In the genomic region with DNA sequence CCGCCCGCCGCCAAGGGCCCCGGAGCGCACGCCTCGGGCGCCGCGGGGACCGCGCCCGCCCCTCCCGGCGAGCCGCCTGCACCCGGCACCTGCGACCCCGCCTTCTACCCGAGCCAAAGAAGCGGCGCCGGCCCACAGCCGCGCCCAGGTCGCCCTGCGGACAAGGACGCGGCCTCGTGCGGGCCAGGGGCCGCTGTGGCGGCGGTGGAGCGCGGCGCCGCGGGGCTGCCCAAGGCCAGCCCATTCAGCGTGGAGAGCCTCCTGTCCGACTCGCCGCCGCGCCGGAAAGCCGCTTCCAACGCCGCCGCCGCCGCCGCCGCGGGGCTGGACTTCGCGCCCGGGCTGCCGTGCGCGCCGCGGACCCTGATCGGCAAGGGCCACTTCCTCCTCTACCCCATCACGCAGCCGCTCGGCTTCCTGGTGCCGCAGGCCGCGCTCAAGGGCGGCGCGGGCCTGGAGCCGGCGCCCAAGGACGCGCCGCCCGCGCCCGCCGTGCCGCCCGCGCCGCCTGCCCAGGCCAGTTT, we compare ENCODE assay signal across 1 cellular context.
TF ChIP-seq lines count a peak whose summit lies in the region.

No MANE protein-coding gene starts in this region.

TF ChIP-seq in HepG2, 621 proteins besides CTCF, POLR2A, EP300 and RAD21 (continued from another document):
- TF ChIP-seq, protein P1, sequence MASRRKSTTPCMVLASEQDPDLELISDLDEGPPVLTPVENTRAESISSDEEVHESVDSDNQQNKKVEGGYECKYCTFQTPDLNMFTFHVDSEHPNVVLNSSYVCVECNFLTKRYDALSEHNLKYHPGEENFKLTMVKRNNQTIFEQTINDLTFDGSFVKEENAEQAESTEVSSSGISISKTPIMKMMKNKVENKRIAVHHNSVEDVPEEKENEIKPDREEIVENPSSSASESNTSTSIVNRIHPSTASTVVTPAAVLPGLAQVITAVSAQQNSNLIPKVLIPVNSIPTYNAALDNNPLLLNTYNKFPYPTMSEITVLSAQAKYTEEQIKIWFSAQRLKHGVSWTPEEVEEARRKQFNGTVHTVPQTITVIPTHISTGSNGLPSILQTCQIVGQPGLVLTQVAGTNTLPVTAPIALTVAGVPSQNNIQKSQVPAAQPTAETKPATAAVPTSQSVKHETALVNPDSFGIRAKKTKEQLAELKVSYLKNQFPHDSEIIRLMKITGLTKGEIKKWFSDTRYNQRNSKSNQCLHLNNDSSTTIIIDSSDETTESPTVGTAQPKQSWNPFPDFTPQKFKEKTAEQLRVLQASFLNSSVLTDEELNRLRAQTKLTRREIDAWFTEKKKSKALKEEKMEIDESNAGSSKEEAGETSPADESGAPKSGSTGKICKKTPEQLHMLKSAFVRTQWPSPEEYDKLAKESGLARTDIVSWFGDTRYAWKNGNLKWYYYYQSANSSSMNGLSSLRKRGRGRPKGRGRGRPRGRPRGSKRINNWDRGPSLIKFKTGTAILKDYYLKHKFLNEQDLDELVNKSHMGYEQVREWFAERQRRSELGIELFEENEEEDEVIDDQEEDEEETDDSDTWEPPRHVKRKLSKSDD (CRISPR knock-in tag; IDR thresholded peaks at IDR 0.05; ENCODE audit: low read depth) = no peak
- TF ChIP-seq, protein P2, sequence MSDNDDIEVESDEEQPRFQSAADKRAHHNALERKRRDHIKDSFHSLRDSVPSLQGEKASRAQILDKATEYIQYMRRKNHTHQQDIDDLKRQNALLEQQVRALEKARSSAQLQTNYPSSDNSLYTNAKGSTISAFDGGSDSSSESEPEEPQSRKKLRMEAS (IDR thresholded peaks at IDR 0.05) = peak; percentile 70
- TF ChIP-seq ZNF670 (CRISPR knock-in tag; IDR thresholded peaks at IDR 0.05; ENCODE audit: borderline replicate concordance) = no peak
- TF ChIP-seq SRY (CRISPR knock-in tag; IDR thresholded peaks at IDR 0.05) = no peak
- TF ChIP-seq SP140L (CRISPR knock-in tag; IDR thresholded peaks at IDR 0.05; ENCODE audit: borderline replicate concordance) = no peak
- TF ChIP-seq, protein P3, sequence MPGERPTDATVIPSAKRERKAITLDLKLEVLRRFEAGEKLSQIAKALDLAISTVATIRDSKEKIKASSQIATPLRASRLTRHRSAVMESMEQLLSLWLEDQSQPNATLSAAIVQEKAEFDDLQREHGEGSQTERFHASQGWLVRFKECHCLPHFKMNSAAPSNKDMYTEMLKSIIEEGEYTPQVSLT (CRISPR knock-in tag; IDR thresholded peaks at IDR 0.05; ENCODE audit: borderline replicate concordance, low read depth) = no peak
- no peak for TF ChIP-seq ZNF577 (CRISPR knock-in tag; IDR thresholded peaks at IDR 0.05; ENCODE audit: borderline replicate concordance, low read depth)
- TF ChIP-seq, protein P4, sequence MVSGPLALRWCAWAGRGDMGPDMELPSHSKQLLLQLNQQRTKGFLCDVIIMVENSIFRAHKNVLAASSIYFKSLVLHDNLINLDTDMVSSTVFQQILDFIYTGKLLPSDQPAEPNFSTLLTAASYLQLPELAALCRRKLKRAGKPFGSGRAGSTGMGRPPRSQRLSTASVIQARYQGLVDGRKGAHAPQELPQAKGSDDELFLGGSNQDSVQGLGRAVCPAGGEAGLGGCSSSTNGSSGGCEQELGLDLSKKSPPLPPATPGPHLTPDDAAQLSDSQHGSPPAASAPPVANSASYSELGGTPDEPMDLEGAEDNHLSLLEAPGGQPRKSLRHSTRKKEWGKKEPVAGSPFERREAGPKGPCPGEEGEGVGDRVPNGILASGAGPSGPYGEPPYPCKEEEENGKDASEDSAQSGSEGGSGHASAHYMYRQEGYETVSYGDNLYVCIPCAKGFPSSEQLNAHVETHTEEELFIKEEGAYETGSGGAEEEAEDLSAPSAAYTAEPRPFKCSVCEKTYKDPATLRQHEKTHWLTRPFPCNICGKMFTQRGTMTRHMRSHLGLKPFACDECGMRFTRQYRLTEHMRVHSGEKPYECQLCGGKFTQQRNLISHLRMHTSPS (CRISPR knock-in tag; IDR thresholded peaks at IDR 0.05; ENCODE audit: low read depth) = no peak
- 0 out of 2 replicates have a peak, but pooled peaks have one; percentile 22 for TF ChIP-seq ZNF777 (CRISPR knock-in tag; IDR thresholded peaks at IDR 0.05)
- TF ChIP-seq BHLHE40 (IDR thresholded peaks at IDR 0.05; ENCODE audit: low read length) = no peak
- TF ChIP-seq, protein P5, sequence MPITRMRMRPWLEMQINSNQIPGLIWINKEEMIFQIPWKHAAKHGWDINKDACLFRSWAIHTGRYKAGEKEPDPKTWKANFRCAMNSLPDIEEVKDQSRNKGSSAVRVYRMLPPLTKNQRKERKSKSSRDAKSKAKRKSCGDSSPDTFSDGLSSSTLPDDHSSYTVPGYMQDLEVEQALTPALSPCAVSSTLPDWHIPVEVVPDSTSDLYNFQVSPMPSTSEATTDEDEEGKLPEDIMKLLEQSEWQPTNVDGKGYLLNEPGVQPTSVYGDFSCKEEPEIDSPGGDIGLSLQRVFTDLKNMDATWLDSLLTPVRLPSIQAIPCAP (CRISPR knock-in tag; IDR thresholded peaks at IDR 0.05; ENCODE audit: low read depth) = no peak
- TF ChIP-seq ZNF101 (CRISPR knock-in tag; IDR thresholded peaks at IDR 0.05; ENCODE audit: borderline replicate concordance, low read depth) = no peak
- TF ChIP-seq, protein P6, sequence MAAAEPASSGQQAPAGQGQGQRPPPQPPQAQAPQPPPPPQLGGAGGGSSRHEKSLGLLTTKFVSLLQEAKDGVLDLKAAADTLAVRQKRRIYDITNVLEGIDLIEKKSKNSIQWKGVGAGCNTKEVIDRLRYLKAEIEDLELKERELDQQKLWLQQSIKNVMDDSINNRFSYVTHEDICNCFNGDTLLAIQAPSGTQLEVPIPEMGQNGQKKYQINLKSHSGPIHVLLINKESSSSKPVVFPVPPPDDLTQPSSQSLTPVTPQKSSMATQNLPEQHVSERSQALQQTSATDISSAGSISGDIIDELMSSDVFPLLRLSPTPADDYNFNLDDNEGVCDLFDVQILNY (CRISPR knock-in tag; conservative IDR thresholded peaks at IDR 0.05) = no peak
- TF ChIP-seq GLI4 (CRISPR knock-in tag; IDR thresholded peaks at IDR 0.05; ENCODE audit: borderline replicate concordance) = no peak
- TF ChIP-seq SIN3B (IDR thresholded peaks at IDR 0.05; ENCODE audit: low read length) = no peak
- peak; percentile 55 for TF ChIP-seq GABPA (IDR thresholded peaks at IDR 0.05; ENCODE audit: low read depth, low read length)
- TF ChIP-seq GABPA (CRISPR knock-in tag; IDR thresholded peaks at IDR 0.05; ENCODE audit: low read depth) = no peak
- no peak for TF ChIP-seq IKZF1 (IDR thresholded peaks at IDR 0.05)
- TF ChIP-seq, protein P7, sequence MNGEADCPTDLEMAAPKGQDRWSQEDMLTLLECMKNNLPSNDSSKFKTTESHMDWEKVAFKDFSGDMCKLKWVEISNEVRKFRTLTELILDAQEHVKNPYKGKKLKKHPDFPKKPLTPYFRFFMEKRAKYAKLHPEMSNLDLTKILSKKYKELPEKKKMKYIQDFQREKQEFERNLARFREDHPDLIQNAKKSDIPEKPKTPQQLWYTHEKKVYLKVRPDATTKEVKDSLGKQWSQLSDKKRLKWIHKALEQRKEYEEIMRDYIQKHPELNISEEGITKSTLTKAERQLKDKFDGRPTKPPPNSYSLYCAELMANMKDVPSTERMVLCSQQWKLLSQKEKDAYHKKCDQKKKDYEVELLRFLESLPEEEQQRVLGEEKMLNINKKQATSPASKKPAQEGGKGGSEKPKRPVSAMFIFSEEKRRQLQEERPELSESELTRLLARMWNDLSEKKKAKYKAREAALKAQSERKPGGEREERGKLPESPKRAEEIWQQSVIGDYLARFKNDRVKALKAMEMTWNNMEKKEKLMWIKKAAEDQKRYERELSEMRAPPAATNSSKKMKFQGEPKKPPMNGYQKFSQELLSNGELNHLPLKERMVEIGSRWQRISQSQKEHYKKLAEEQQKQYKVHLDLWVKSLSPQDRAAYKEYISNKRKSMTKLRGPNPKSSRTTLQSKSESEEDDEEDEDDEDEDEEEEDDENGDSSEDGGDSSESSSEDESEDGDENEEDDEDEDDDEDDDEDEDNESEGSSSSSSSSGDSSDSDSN (CRISPR knock-in tag; IDR thresholded peaks at IDR 0.05) = peak; percentile 57; the same call in 1 of the 2 replicates
- TF ChIP-seq KDM4B (CRISPR knock-in tag; IDR thresholded peaks at IDR 0.05) = no peak
- no peak for TF ChIP-seq HMGA1 (CRISPR knock-in tag; conservative IDR thresholded peaks at IDR 0.05)
- TF ChIP-seq, protein P8, sequence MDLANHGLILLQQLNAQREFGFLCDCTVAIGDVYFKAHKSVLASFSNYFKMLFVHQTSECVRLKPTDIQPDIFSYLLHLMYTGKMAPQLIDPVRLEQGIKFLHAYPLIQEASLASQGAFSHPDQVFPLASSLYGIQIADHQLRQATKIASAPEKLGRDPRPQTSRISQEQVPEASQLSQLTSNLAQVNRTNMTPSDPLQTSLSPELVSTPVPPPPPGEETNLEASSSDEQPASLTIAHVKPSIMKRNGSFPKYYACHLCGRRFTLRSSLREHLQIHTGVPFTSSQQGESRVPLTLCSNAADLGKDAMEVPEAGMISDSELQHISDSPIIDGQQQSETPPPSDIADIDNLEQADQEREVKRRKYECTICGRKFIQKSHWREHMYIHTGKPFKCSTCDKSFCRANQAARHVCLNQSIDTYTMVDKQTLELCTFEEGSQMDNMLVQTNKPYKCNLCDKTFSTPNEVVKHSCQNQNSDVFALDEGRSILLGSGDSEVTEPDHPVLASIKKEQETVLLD (CRISPR knock-in tag; IDR thresholded peaks at IDR 0.05; ENCODE audit: low read depth) = peak; percentile 54; the same call in 1 of the 2 replicates
- TF ChIP-seq CC2D1A (CRISPR knock-in tag; IDR thresholded peaks at IDR 0.05) = no peak
- TF ChIP-seq SAP130 (CRISPR knock-in tag; IDR thresholded peaks at IDR 0.05; ENCODE audit: low read depth) = no peak
- peak; percentile 56; the same call in 1 of the 2 replicates for TF ChIP-seq ZNF441 (CRISPR knock-in tag; IDR thresholded peaks at IDR 0.05; ENCODE audit: borderline replicate concordance)
- TF ChIP-seq MTA3 (CRISPR knock-in tag; IDR thresholded peaks at IDR 0.05) = no peak
- TF ChIP-seq SKI (IDR thresholded peaks at IDR 0.05; ENCODE audit: partially characterized antibody) = peak; percentile 55
- no peak for TF ChIP-seq NR3C1 (CRISPR knock-in tag; IDR thresholded peaks at IDR 0.05)
- no peak for TF ChIP-seq TAF1 (CRISPR knock-in tag; IDR thresholded peaks at IDR 0.05)
- TF ChIP-seq YY1 (IDR thresholded peaks at IDR 0.05; ENCODE audit: insufficient read depth, insufficient replicate concordance, low read depth, low read length) = no peak
- no peak for TF ChIP-seq SNRNP70 (IDR thresholded peaks at IDR 0.05; ENCODE audit: low read depth, low read length)
- TF ChIP-seq, protein P9, sequence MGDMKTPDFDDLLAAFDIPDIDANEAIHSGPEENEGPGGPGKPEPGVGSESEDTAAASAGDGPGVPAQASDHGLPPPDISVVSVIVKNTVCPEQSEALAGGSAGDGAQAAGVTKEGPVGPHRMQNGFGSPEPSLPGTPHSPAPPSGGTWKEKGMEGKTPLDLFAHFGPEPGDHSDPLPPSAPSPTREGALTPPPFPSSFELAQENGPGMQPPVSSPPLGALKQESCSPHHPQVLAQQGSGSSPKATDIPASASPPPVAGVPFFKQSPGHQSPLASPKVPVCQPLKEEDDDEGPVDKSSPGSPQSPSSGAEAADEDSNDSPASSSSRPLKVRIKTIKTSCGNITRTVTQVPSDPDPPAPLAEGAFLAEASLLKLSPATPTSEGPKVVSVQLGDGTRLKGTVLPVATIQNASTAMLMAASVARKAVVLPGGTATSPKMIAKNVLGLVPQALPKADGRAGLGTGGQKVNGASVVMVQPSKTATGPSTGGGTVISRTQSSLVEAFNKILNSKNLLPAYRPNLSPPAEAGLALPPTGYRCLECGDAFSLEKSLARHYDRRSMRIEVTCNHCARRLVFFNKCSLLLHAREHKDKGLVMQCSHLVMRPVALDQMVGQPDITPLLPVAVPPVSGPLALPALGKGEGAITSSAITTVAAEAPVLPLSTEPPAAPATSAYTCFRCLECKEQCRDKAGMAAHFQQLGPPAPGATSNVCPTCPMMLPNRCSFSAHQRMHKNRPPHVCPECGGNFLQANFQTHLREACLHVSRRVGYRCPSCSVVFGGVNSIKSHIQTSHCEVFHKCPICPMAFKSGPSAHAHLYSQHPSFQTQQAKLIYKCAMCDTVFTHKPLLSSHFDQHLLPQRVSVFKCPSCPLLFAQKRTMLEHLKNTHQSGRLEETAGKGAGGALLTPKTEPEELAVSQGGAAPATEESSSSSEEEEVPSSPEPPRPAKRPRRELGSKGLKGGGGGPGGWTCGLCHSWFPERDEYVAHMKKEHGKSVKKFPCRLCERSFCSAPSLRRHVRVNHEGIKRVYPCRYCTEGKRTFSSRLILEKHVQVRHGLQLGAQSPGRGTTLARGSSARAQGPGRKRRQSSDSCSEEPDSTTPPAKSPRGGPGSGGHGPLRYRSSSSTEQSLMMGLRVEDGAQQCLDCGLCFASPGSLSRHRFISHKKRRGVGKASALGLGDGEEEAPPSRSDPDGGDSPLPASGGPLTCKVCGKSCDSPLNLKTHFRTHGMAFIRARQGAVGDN (CRISPR knock-in tag; IDR thresholded peaks at IDR 0.05) = peak; percentile 55; the same call in 1 of the 2 replicates
- peak; percentile 58; the same call in 1 of the 2 replicates for TF ChIP-seq GABPB1 (CRISPR knock-in tag; IDR thresholded peaks at IDR 0.05)
- TF ChIP-seq ONECUT2 (CRISPR knock-in tag; IDR thresholded peaks at IDR 0.05) = no peak
- TF ChIP-seq ZNF747 (CRISPR knock-in tag; IDR thresholded peaks at IDR 0.05; ENCODE audit: borderline replicate concordance) = no peak
- no peak for TF ChIP-seq ZNF510 (CRISPR knock-in tag; IDR thresholded peaks at IDR 0.05; ENCODE audit: low read depth)
- no peak for TF ChIP-seq MAFF (IDR thresholded peaks at IDR 0.05; ENCODE audit: low read depth, low read length)
- TF ChIP-seq ZNF296 (CRISPR knock-in tag; conservative IDR thresholded peaks at IDR 0.05) = no peak
- TF ChIP-seq HOXA3 (CRISPR knock-in tag; IDR thresholded peaks at IDR 0.05) = peak; percentile 43; the same call in 1 of the 2 replicates
- TF ChIP-seq RNF2 (conservative IDR thresholded peaks at IDR 0.05; ENCODE audit: low read depth) = 0 out of 2 replicates have a peak, but pooled peaks have one; percentile 46
- TF ChIP-seq ADNP (CRISPR knock-in tag; IDR thresholded peaks at IDR 0.05) = no peak
- no peak for TF ChIP-seq AHR (CRISPR knock-in tag; IDR thresholded peaks at IDR 0.05)
- TF ChIP-seq ZFY (CRISPR knock-in tag; IDR thresholded peaks at IDR 0.05) = peak; percentile 42; the same call in 1 of the 2 replicates
- no peak for TF ChIP-seq SIX1 (CRISPR knock-in tag; IDR thresholded peaks at IDR 0.05; ENCODE audit: borderline replicate concordance)
- TF ChIP-seq ELF3 (CRISPR knock-in tag; IDR thresholded peaks at IDR 0.05) = peak; percentile 75
TF ChIP-seq in HepG2: peak in this region for 13.
